Comparison of ENCODE assay signal across 8 cellular contexts in the genomic region with DNA sequence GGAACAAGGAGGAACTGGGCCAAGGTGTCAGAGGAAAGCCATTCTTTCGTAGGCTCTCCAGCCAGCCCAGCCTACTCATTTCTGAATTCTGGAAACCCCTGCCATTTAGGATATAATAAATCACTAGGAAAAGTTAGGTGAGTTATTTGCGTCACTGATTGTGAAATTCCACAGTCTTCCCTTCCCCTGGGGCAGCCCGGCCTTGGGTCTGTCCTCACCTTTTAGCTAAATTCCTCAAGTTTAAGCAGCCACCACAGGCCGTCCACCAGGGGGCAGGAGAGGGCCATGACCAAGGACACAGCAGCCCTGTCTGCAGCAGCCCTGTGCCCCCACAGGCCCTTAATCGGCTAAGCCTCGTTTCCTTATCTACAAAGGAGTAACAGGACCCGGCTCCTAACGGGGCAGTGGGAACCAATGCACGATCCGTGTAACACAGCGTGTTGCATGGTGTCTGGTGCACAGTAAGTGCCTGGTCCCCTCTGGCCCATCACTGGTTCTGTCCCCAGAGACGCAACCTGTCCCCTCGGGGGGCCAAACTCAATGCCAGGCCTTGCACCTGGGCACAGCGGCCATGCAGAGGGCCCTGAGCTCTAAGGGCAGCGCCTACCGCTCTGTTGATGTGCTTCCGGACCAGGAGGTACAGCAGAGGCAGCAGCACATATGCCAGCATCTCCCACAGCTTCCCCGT. TPM values are rescaled to one million over a fixed set of nuclear protein-coding genes. Genes with fewer than 3 reads are reported as not detected.
A peak's percentile ranks its signal among the peaks of the same experiment; 100 is the strongest.
DNase-seq lines count a peak whose midpoint lies in the region; ATAC-seq, FAIRE-seq and TF ChIP-seq lines count a peak whose summit lies in the region.

No MANE protein-coding gene starts in this region.

- H4K20me1 ChIP-seq in Loucy (ENCODE audit: insufficient read depth, low read length, poor library complexity, severe bottlenecking): no peaks in the 10 kb centered on the region

- H2AFZ ChIP-seq in Loucy (ENCODE audit: low read length) (no peak overlapping the region), parathyroid adenoma (no peak overlapping the region)

- H3K9ac ChIP-seq in Loucy (ENCODE audit: low read depth, low read length, poor library complexity, severe bottlenecking) (no peak overlapping the region), parathyroid adenoma (no peak overlapping the region)

- no peak for TF ChIP-seq POLR2A in transverse colon (IDR thresholded peaks at IDR 0.05)

- no peaks in the 10 kb centered on the region for H3K9me3 Mint-ChIP-seq in activated naive CD4-positive, alpha-beta T cell treated with anti-CD3 and anti-CD28 coated beads for 36 hours

- peak; percentile 96 for ATAC-seq in SK-N-SH treated with all-trans-retinoic acid at 6 μM for 48 hours
- no peak for ATAC-seq in GM21825 (IDR thresholded peaks at IDR 0.05; ENCODE audit: unreplicated experiment)

- H3K4me3 Mint-ChIP-seq in activated naive CD4-positive, alpha-beta T cell treated with anti-CD3 and anti-CD28 coated beads for 36 hours: no peak overlapping the region

- H3K27ac ChIP-seq in parathyroid adenoma (no peak overlapping the region), transverse colon (no peak overlapping the region)

- H3K4me3 ChIP-seq in Loucy (ENCODE audit: low read length, poor library complexity, severe bottlenecking) (no peak overlapping the region), parathyroid adenoma (ENCODE audit: low read depth, low read length) (no peak overlapping the region), transverse colon (no peak overlapping the region)

- intact Hi-C loops in activated naive CD4-positive, alpha-beta T cell treated with anti-CD3 and anti-CD28 coated beads for 36 hours (cut with micrococcal nuclease): loop anchor here (1.0 to 2.0 kb wide), 2 partner anchors 85 to 380 kb away; no protein-coding TSS in a partner anchor
- intact Hi-C loops in transverse colon (cut with DNase I; ENCODE audit: low total_unique reads): loop anchor here (5.0 kb wide), 1 partner anchor 86 kb away; no protein-coding TSS in a partner anchor

- peak; percentile 28 for FAIRE-seq in G401.6 (lab: Jason Lieb, UNC)

- no peak for TF ChIP-seq EP300 in transverse colon (IDR thresholded peaks at IDR 0.05; ENCODE audit: low read depth)

- H3K4me2 ChIP-seq in Loucy (ENCODE audit: low read depth, low read length, poor library complexity, severe bottlenecking) (no peak overlapping the region), parathyroid adenoma (ENCODE audit: low read length) (no peak overlapping the region)

- H3K36me3 ChIP-seq in Loucy (ENCODE audit: insufficient read depth, low read length) (no peaks in the 10 kb centered on the region), parathyroid adenoma (ENCODE audit: control insufficient read depth, insufficient read depth, low read length) (no peaks in the 10 kb centered on the region), transverse colon (no peaks in the 10 kb centered on the region)

- no peaks in the 10 kb centered on the region for H3K36me3 Mint-ChIP-seq in activated naive CD4-positive, alpha-beta T cell treated with anti-CD3 and anti-CD28 coated beads for 36 hours (ENCODE audit: low read depth)

- no peak overlapping the region for H3K27ac Mint-ChIP-seq in activated naive CD4-positive, alpha-beta T cell treated with anti-CD3 and anti-CD28 coated beads for 36 hours

- no peaks in the 10 kb centered on the region for H3K4me1 Mint-ChIP-seq in activated naive CD4-positive, alpha-beta T cell treated with anti-CD3 and anti-CD28 coated beads for 36 hours (ENCODE audit: low read depth)

- H3K27me3 ChIP-seq in Loucy (ENCODE audit: insufficient read depth, low read length, poor library complexity, severe bottlenecking): no peaks in the 10 kb centered on the region
- no peaks in the 10 kb centered on the region for H3K27me3 ChIP-seq in parathyroid adenoma (ENCODE audit: control insufficient read depth, insufficient read depth, low read length)
- H3K27me3 ChIP-seq in transverse colon: no peaks in the 10 kb centered on the region

- no peaks in the 10 kb centered on the region for H3K79me2 ChIP-seq in Loucy (ENCODE audit: insufficient read depth, low read length)
- no peaks in the 10 kb centered on the region for H3K79me2 ChIP-seq in parathyroid adenoma

- no peaks in the 10 kb centered on the region for H3K9me3 ChIP-seq in Loucy (ENCODE audit: insufficient read depth, low read depth, low read length)
- no peaks in the 10 kb centered on the region for H3K9me3 ChIP-seq in parathyroid adenoma (ENCODE audit: control insufficient read depth, low read length)
- H3K9me3 ChIP-seq in transverse colon: no peaks in the 10 kb centered on the region

- CTCF ChIA-PET in activated naive CD4-positive, alpha-beta T cell treated with anti-CD3 and anti-CD28 coated beads for 36 hours (lab: Charles Lee): interaction anchor here (0.6 to 5.0 kb wide), 21 partner anchors 9 to 477 kb away, joined by 3 to 45 read pairs (median 4); a partner anchor contains a TSS

- H3K4me1 ChIP-seq in Loucy (ENCODE audit: insufficient read depth, low read length, poor library complexity, severe bottlenecking): no peaks in the 10 kb centered on the region
- peaks cover 2% of the 10 kb centered on the region for H3K4me1 ChIP-seq in parathyroid adenoma
- H3K4me1 ChIP-seq in transverse colon: peaks cover 0 to 13% (median 4%) of the 10 kb centered on the region in 4 donors

- in situ Hi-C loops in transverse colon (cut with MboI; ENCODE audit: low pct_ligation_motif_present in 1 of 4, low pct_unique_long_range_greater_than_20kb in 1 of 4, low sequenced_read_pairs in 3 of 4): loop anchor here in 2 of 4 donors (5.0 to 25.0 kb wide), 3 partner anchors 81 to 376 kb away; no protein-coding TSS in a partner anchor

- TF ChIP-seq CTCF in Loucy (conservative IDR thresholded peaks at IDR 0.05; ENCODE audit: low read length) (peak; percentile 94), parathyroid adenoma (IDR thresholded peaks at IDR 0.05) (peak; percentile 82), transverse colon (IDR thresholded peaks at IDR 0.05) (peak; percentile 89 to 94 (median 91))

- WGBS in transverse colon (ENCODE audit: low coverage in 1 of 2), 2 donors: 33 to 43% methylated on average over 2 to 18 of the region's 18 CpGs

- peak; percentile 92 for DNase-seq in activated naive CD4-positive, alpha-beta T cell treated with anti-CD3 and anti-CD28 coated beads for 36 hours
- peak; percentile 90 for DNase-seq in glomerular visceral epithelial cell (ENCODE audit: extremely low spot score)
- DNase-seq in transverse colon: peak; percentile 88

- H3K27me3 Mint-ChIP-seq in activated naive CD4-positive, alpha-beta T cell treated with anti-CD3 and anti-CD28 coated beads for 36 hours (ENCODE audit: low read depth): no peaks in the 10 kb centered on the region

- H3K9me2 ChIP-seq in Loucy (replicated peaks; ENCODE audit: low read depth, low read length): no peaks in the 10 kb centered on the region

- H3F3A ChIP-seq in Loucy (ENCODE audit: low read depth): no peaks in the 10 kb centered on the region

TF ChIP-seq in SK-N-SH treated with all-trans-retinoic acid at 6 μM for 48 hours, 23 proteins besides CTCF, POLR2A, EP300 and RAD21:
- no peak for TF ChIP-seq SNAI2 (CRISPR knock-in tag; IDR thresholded peaks at IDR 0.05)
- no peak for TF ChIP-seq PPARA (CRISPR knock-in tag; IDR thresholded peaks at IDR 0.05; ENCODE audit: borderline replicate concordance)
- TF ChIP-seq ISL1 (CRISPR knock-in tag; IDR thresholded peaks at IDR 0.05): no peak
- TF ChIP-seq ZNF565 (CRISPR knock-in tag; conservative IDR thresholded peaks at IDR 0.05; ENCODE audit: low read depth): no peak
- no peak for TF ChIP-seq ZNF70 (CRISPR knock-in tag; IDR thresholded peaks at IDR 0.05)
- TF ChIP-seq ESRRG (CRISPR knock-in tag; IDR thresholded peaks at IDR 0.05): no peak
TF ChIP-seq in SK-N-SH treated with all-trans-retinoic acid at 6 μM for 48 hours: peak in this region for 0.

RNA-seq across cellular contexts. Expression of a gene that starts 18.1 kb away (rescaled TPM):
- total RNA-seq in activated naive CD4-positive, alpha-beta T cell treated with anti-CD3 and anti-CD28 coated beads for 36 hours: 1 to 10 TPM in 1 of 2 experiments, under 1 TPM in 1; 0.94 to 2.3 TPM
- total RNA-seq in transverse colon: 10 to 100 TPM in 2 of 4 donors, 1 to 10 TPM in 2; 6.4 to 14.3 (median 9.8) TPM

RNA-seq across cellular contexts. Expression of a gene that starts 41.4 kb away (rescaled TPM):
- total RNA-seq in activated naive CD4-positive, alpha-beta T cell treated with anti-CD3 and anti-CD28 coated beads for 36 hours: not detected
- total RNA-seq in transverse colon: 10 to 100 TPM in 2 of 4 donors, 1 to 10 TPM in 2; 5.9 to 21.3 (median 13.3) TPM

Comparison
In these comparisons a context has a peak if more than half of its experiments do, and no peak if none do; other contexts are left out.
1. RNA of a gene that starts 41.4 kb away (total RNA-seq): 5.9 to 21.3 TPM in transverse colon; not detected in activated naive CD4-positive, alpha-beta T cell treated with anti-CD3 and anti-CD28 coated beads for 36 hours; every median in the first group is over 4 times any median in the second.
2. Peak in every context shown above with its lines, with median percentiles within 50 percentile points of each other: CTCF ChIP-seq and DNase-seq.